8 cellular contexts compared by ENCODE assay signal in the genomic region with DNA sequence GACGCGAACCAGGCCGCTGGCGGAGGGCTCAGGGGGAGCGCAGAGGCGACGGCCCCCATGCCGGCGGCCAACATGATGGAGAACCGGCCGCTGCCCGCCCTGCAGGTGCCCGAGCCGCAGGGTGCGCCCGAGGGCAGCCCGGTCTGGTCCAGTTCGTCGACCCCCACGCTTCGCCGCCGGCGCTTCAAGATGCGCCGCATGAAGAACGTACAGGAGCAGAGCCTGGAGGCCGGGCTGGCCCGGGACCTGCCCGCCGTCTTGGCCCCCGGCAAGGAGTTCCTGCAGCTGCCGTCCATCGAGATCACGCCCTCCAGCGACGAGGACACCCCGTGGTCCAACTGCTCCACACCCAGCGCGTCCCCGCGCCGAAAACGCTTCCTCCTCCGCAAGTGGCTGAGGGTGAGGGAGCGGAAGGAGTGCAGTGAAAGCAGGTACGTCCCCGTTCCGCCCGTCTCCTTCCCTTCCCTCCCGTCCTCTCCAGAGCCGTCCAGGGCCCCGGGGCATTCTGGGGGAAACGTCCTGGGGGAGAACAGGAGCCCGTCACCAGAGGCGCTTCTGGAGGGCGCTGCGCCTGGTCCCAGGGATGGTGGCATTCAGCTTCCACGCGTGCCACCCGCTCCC. TPM values are rescaled to one million over a fixed set of nuclear protein-coding genes. Genes with fewer than 3 reads are reported as not detected.
DNase-seq lines count a peak whose midpoint lies in the region; ATAC-seq and FAIRE-seq lines count a peak whose summit lies in the region.

No MANE protein-coding gene starts in this region.

- no peaks in the 10 kb centered on the region for H3K27me3 ChIP-seq in small intestine (ENCODE audit: control insufficient read depth in 2 of 2, insufficient read depth in 2 of 2, low read length in 2 of 2)

- H3K4me1 ChIP-seq in small intestine (ENCODE audit: control insufficient read depth in 2 of 2, insufficient read depth in 1 of 2, low read depth in 1 of 2, low read length in 1 of 2), result peaks cover 4 to 5% of the 10 kb centered on the region in 2 donors

- WGBS in small intestine, 3 donors, result 0 to 1% (median 1%) methylated on average over 38 to 61 of the region's 61 CpGs

- H3K27ac ChIP-seq in SK-N-MC, result peak overlapping the region; percentile 50; the same call in 1 of the 2 replicates
- H3K27ac ChIP-seq in angular gyrus (ENCODE audit: low read depth, low read length), result peak overlapping the region; percentile 16
- peak overlapping the region; percentile 47 to 90 for H3K27ac ChIP-seq in small intestine (ENCODE audit: low read depth in 1 of 2, low read length in 1 of 2)

- ATAC-seq in HG03108 (IDR thresholded peaks at IDR 0.05; ENCODE audit: unreplicated experiment), result peak; percentile 13

- no peaks in the 10 kb centered on the region for H3K36me3 ChIP-seq in SK-N-MC (ENCODE audit: insufficient read depth, low read length)
- H3K36me3 ChIP-seq in small intestine (ENCODE audit: control insufficient read depth in 2 of 2, insufficient read depth in 2 of 2, low read length in 2 of 2), result no peaks in the 10 kb centered on the region

- H3K9ac ChIP-seq in SK-N-MC (ENCODE audit: insufficient read length), result peak overlapping the region; percentile 74

- FAIRE-seq in small intestine (lab: Jason Lieb, UNC), result no peak

- no peaks in the 10 kb centered on the region for H3K9me3 ChIP-seq in SK-N-MC (ENCODE audit: low read depth, low read length)
- H3K9me3 ChIP-seq in small intestine (ENCODE audit: control insufficient read depth, low read depth), result no peaks in the 10 kb centered on the region

- peak overlapping the region; percentile 93 for H3K4me3 ChIP-seq in SK-N-MC
- H3K4me3 ChIP-seq in small intestine (ENCODE audit: low read depth in 1 of 2, low read length in 2 of 2), result peak overlapping the region; percentile 44 to 61

- DNase-seq in NCI-H2171 treated with DMSO at 0.1 percent for 48 hours (lab: John Stamatoyannopoulos, UW) (peak; percentile 19), NCI-H2171 (lab: John Stamatoyannopoulos, UW) (no peak), SK-N-MC (ENCODE audit: low read depth, low spot score) (no peak), iPS-NIHi11 (ENCODE audit: low spot score) (peak; percentile 46), small intestine (peak; percentile 78), SW480 (ENCODE audit: low spot score) (no peak)

RNA-seq across cellular contexts. Expression of gene GRAMD1B, which starts 0.8 kb away (rescaled TPM):
- polyA plus RNA-seq in small intestine, result 10 to 100 TPM; 37.8 to 75.6 (median 57.3) TPM

Comparison
In these comparisons a context has a peak if more than half of its experiments do, and no peak if none do; other contexts are left out.
1. DNase-seq: peak in NCI-H2171 treated with DMSO at 0.1 percent for 48 hours (single experiment), iPS-NIHi11 (single experiment) and small intestine (single experiment); none in NCI-H2171 (single experiment), SK-N-MC (single experiment) and SW480 (single experiment).
2. H3K27ac ChIP-seq: peak in every context shown above with its lines; median percentile 68 in small intestine; 50 in SK-N-MC; 16 in angular gyrus.